Comparison of ENCODE assay signal across 15 cellular contexts in genomic region chr22:22178566-22178965, GRCh38.
DNase-seq lines count a peak whose midpoint lies in the region; ATAC-seq, FAIRE-seq and TF ChIP-seq lines count a peak whose summit lies in the region.
"Had no signal": no experiment of that assay in that cellular context is flagged by ENCODE, and none has a peak within 500 bp of the region (broad histone marks: within the 10 kb centered on the region; RNA-seq: fewer than 3 reads in every experiment).

No MANE protein-coding gene starts in this region.

- H3K4me1 Mint-ChIP-seq in nephron = peaks cover 7% of the 10 kb centered on the region
- no peaks in the 10 kb centered on the region for H3K4me1 Mint-ChIP-seq in activated CD4-positive, alpha-beta T cell treated with anti-CD3 and anti-CD28 coated beads, Interleukin-2, amount 10 ng/mL, durations not matched to agents 7 days and 5 days

- BruUV-seq in K562 (replicated peaks; lab: Mats Ljungman, UMichigan) = no TSS peak

- TF ChIP-seq POLR2A in K562 (conservative IDR thresholded peaks at IDR 0.05) (no peak), breast epithelium (IDR thresholded peaks at IDR 0.05) (no peak)

- H3K9me1 ChIP-seq in K562 (ENCODE audit: control insufficient read depth, insufficient read depth, low read length) = no peaks in the 10 kb centered on the region

- in situ Hi-C loops in K562 (cut with MboI) = no loop called here

- POLR2A ChIA-PET in K562 (lab: Yijun Ruan, JAX) = interaction anchor here (0.6 to 12.4 kb wide), 9 partner anchors 11 to 170 kb away, joined by 3 to 193 read pairs (median 3); no protein-coding TSS in a partner anchor
- POLR2A ChIA-PET in activated CD4-positive, alpha-beta T cell treated with anti-CD3 and anti-CD28 coated beads, Interleukin-2, amount 10 ng/mL, durations not matched to agents 7 days and 5 days (lab: Charles Lee) = no interaction called here

- ATAC-seq in K562 = peak; percentile 6; the same call in 2 of the 3 replicates
- ATAC-seq: GM12878, HepG2 had no signal

- no peak for TF ChIP-seq RAD21 in K562 (CRISPR knock-in tag; conservative IDR thresholded peaks at IDR 0.05 in 1 of 2, IDR thresholded peaks at IDR 0.05 in 1 of 2)

- TF ChIP-seq CTCF in K562 (IDR thresholded peaks at IDR 0.05 in 2 of 3, conservative IDR thresholded peaks at IDR 0.05 in 1 of 3; ENCODE audit: insufficient read depth in 2 of 3, low read depth in 1 of 3, low read length in 3 of 3) (no peak), nephron (IDR thresholded peaks at IDR 0.05; ENCODE audit: unreplicated experiment in 3 of 3) (no peak), breast epithelium (IDR thresholded peaks at IDR 0.05) (no peak)

- DNase-seq in Karpas-422 (no peak), K562 (ENCODE audit: extremely low read depth in 1 of 4, low spot score in 3 of 4) (no peak), breast epithelium (ENCODE audit: low spot score in 2 of 2) (no peak), HT-29 (ENCODE audit: low spot score) (no peak)
- DNase-seq in activated CD4-positive, alpha-beta T cell treated with anti-CD3 and anti-CD28 coated beads, Interleukin-2, amount 10 ng/mL, durations not matched to agents 7 days and 5 days = no peak
- no peak for DNase-seq in activated effector memory CD4-positive, alpha-beta T cell treated with Interleukin-2 at 50 U/mL for 16 hours
- DNase-seq: BE2C, HCEC 1CT, HFFc6 had no signal

- intact Hi-C loops in K562 (cut with micrococcal nuclease) = no loop called here
- intact Hi-C loops in breast epithelium (cut with DNase I; ENCODE audit: low total_unique reads) = no loop called here

- H3K79me2 ChIP-seq in Karpas-422 (ENCODE audit: low read length) = no peaks in the 10 kb centered on the region
- H3K79me2 ChIP-seq in K562 (ENCODE audit: control insufficient read depth, insufficient read depth, low read length) = no peaks in the 10 kb centered on the region

- no peak for TF ChIP-seq EP300 in K562 (IDR thresholded peaks at IDR 0.05; ENCODE audit: low read length)

- H3K27me3 ChIP-seq in BLaER1 = no peaks in the 10 kb centered on the region
- H3K27me3 ChIP-seq in Karpas-422 (ENCODE audit: low read length) = no peaks in the 10 kb centered on the region
- peaks cover 33 to 45% of the 10 kb centered on the region in 2 experiments; a peak in 4 of 5 replicates for H3K27me3 ChIP-seq in K562 (ENCODE audit: control insufficient read depth in 2 of 2, insufficient read depth in 2 of 2, low read length in 2 of 2)
- H3K27me3 ChIP-seq in breast epithelium = peaks cover 0 to 13% of the 10 kb centered on the region in 2 donors

- H2AFZ ChIP-seq in Karpas-422 (ENCODE audit: low read length) = no peak overlapping the region
- H2AFZ ChIP-seq in K562 (ENCODE audit: low read depth, low read length) = no peak overlapping the region

- H3K9me2 ChIP-seq in Karpas-422 (replicated peaks; ENCODE audit: insufficient read depth, low read length) = no peaks in the 10 kb centered on the region

- no peak overlapping the region for H3K4me3 ChIP-seq in BLaER1
- no peak overlapping the region for H3K4me3 ChIP-seq in Karpas-422 (ENCODE audit: low read length)
- H3K4me3 ChIP-seq in K562 = no peak overlapping the region
- no peak overlapping the region for H3K4me3 ChIP-seq in breast epithelium
- H3K4me3 ChIP-seq: GM12878 had no signal

- H3K27me3 Mint-ChIP-seq in nephron (ENCODE audit: low read depth) = peaks cover 62% of the 10 kb centered on the region
- peaks cover 22% of the 10 kb centered on the region for H3K27me3 Mint-ChIP-seq in activated CD4-positive, alpha-beta T cell treated with anti-CD3 and anti-CD28 coated beads, Interleukin-2, amount 10 ng/mL, durations not matched to agents 7 days and 5 days

- no peaks in the 10 kb centered on the region for H3K9me3 Mint-ChIP-seq in nephron
- H3K9me3 Mint-ChIP-seq in activated CD4-positive, alpha-beta T cell treated with anti-CD3 and anti-CD28 coated beads, Interleukin-2, amount 10 ng/mL, durations not matched to agents 7 days and 5 days = no peaks in the 10 kb centered on the region
- H3K9me3 Mint-ChIP-seq: HFFc6 had no signal

- FAIRE-seq in K562 (lab: Jason Lieb, UNC) = no peak
- FAIRE-seq: A204.1, GM12878, HepG2, HTR-8/SVneo had no signal

- peak overlapping the region in 2 of 3 experiments; percentile 14 for H3K27ac Mint-ChIP-seq in nephron
- H3K27ac Mint-ChIP-seq in activated CD4-positive, alpha-beta T cell treated with anti-CD3 and anti-CD28 coated beads, Interleukin-2, amount 10 ng/mL, durations not matched to agents 7 days and 5 days = no peak overlapping the region
- H3K27ac Mint-ChIP-seq: HFFc6 had no signal

- H3K4me2 ChIP-seq in BLaER1 = peak overlapping the region; percentile 14; the same call in 1 of the 2 replicates
- peak overlapping the region; percentile 39 for H3K4me2 ChIP-seq in Karpas-422 (ENCODE audit: low read depth, low read length, poor library complexity, severe bottlenecking)
- H3K4me2 ChIP-seq in K562 (ENCODE audit: insufficient read depth, low read length) = no peak overlapping the region

- CTCF ChIA-PET in K562 (lab: Yijun Ruan, JAX; ENCODE audit: low intra/inter-chr PET ratio) = no interaction called here
- CTCF ChIA-PET in activated CD4-positive, alpha-beta T cell treated with anti-CD3 and anti-CD28 coated beads, Interleukin-2, amount 10 ng/mL, durations not matched to agents 7 days and 5 days (lab: Charles Lee) = interaction anchor here (0.7 kb wide), 1 partner anchor 28 kb away, joined by 3 read pairs; no protein-coding TSS in a partner anchor

- H4K20me1 ChIP-seq in BLaER1 = no peaks in the 10 kb centered on the region
- H4K20me1 ChIP-seq in Karpas-422 (ENCODE audit: insufficient read depth, low read depth, low read length) = no peaks in the 10 kb centered on the region
- H4K20me1 ChIP-seq in K562 (replicated peaks; ENCODE audit: control insufficient read depth, insufficient read depth, low read length) = 0 out of 2 replicates have a peak, but pooled peaks cover 9% of the 10 kb centered on the region

- no peak overlapping the region for H3K4me3 Mint-ChIP-seq in nephron
- no peak overlapping the region for H3K4me3 Mint-ChIP-seq in activated CD4-positive, alpha-beta T cell treated with anti-CD3 and anti-CD28 coated beads, Interleukin-2, amount 10 ng/mL, durations not matched to agents 7 days and 5 days
- H3K4me3 Mint-ChIP-seq: HFFc6 had no signal

- H3K36me3 ChIP-seq in BLaER1 (no peaks in the 10 kb centered on the region), Karpas-422 (ENCODE audit: insufficient read depth, low read length) (no peaks in the 10 kb centered on the region), K562 (ENCODE audit: control insufficient read depth, insufficient read depth, low read length) (no peaks in the 10 kb centered on the region), breast epithelium (no peaks in the 10 kb centered on the region)
- H3K36me3 ChIP-seq: BE2C had no signal

- WGBS in K562 (ENCODE audit: insufficient coverage, low coverage, missing lambda C conversion rate) = 2% methylated on average over 1 of the region's 1 CpG

- H3K36me3 Mint-ChIP-seq in nephron (ENCODE audit: low read depth) = no peaks in the 10 kb centered on the region
- H3K36me3 Mint-ChIP-seq in activated CD4-positive, alpha-beta T cell treated with anti-CD3 and anti-CD28 coated beads, Interleukin-2, amount 10 ng/mL, durations not matched to agents 7 days and 5 days (ENCODE audit: low read depth) = no peaks in the 10 kb centered on the region

- no peak overlapping the region for H3K9ac ChIP-seq in BLaER1
- peak overlapping the region; percentile 33; the same call in 1 of the 2 replicates for H3K9ac ChIP-seq in Karpas-422 (ENCODE audit: low read length)
- peak overlapping the region in 1 of 2 experiments; percentile 5; a peak in 1 of 4 replicates for H3K9ac ChIP-seq in K562 (ENCODE audit: insufficient read depth in 1 of 2, low read depth in 2 of 2, low read length in 2 of 2)

- H3K9me3 ChIP-seq in BLaER1 (no peaks in the 10 kb centered on the region), Karpas-422 (ENCODE audit: low read length) (no peaks in the 10 kb centered on the region), K562 (replicated peaks; ENCODE audit: control insufficient read depth, insufficient read depth, low read depth, low read length) (no peaks in the 10 kb centered on the region), breast epithelium (no peaks in the 10 kb centered on the region)
- H3K9me3 ChIP-seq: BE2C had no signal

- 0 out of 2 replicates have a peak overlapping the region, but pooled peaks have one; percentile 7 for H3K27ac ChIP-seq in BLaER1
- H3K27ac ChIP-seq in Karpas-422 (ENCODE audit: low read length) = no peak overlapping the region
- no peak overlapping the region for H3K27ac ChIP-seq in K562 (ENCODE audit: extremely low read depth, low read depth, low read length)
- no peak overlapping the region for H3K27ac ChIP-seq in breast epithelium

- peaks cover 10% of the 10 kb centered on the region for H3K4me1 ChIP-seq in BLaER1
- H3K4me1 ChIP-seq in Karpas-422 (ENCODE audit: low read length) = peaks cover 25% of the 10 kb centered on the region
- no peaks in the 10 kb centered on the region for H3K4me1 ChIP-seq in K562 (replicated peaks in 1 of 2; ENCODE audit: control insufficient read depth in 2 of 2, insufficient read depth in 2 of 2, low read length in 2 of 2)
- no peaks in the 10 kb centered on the region for H3K4me1 ChIP-seq in breast epithelium
- H3K4me1 ChIP-seq: BE2C had no signal

TF ChIP-seq in K562, 482 proteins besides CTCF, POLR2A, EP300 and RAD21 (continues in another document):
- TF ChIP-seq ATF1 (CRISPR knock-in tag; IDR thresholded peaks at IDR 0.05) = no peak
- no peak for TF ChIP-seq ATF1 (tag; IDR thresholded peaks at IDR 0.05)
- 0 out of 2 replicates have a peak, but pooled peaks have one; percentile 59 for TF ChIP-seq ZNF511 (CRISPR knock-in tag; IDR thresholded peaks at IDR 0.05)
- no peak for TF ChIP-seq ZNF561 (CRISPR knock-in tag; conservative IDR thresholded peaks at IDR 0.05)
- TF ChIP-seq ZSCAN32 (CRISPR knock-in tag; IDR thresholded peaks at IDR 0.05) = no peak
- no peak for TF ChIP-seq ZNF280B (CRISPR knock-in tag; IDR thresholded peaks at IDR 0.05)
